7 cellular contexts compared by ENCODE assay signal in the genomic region with DNA sequence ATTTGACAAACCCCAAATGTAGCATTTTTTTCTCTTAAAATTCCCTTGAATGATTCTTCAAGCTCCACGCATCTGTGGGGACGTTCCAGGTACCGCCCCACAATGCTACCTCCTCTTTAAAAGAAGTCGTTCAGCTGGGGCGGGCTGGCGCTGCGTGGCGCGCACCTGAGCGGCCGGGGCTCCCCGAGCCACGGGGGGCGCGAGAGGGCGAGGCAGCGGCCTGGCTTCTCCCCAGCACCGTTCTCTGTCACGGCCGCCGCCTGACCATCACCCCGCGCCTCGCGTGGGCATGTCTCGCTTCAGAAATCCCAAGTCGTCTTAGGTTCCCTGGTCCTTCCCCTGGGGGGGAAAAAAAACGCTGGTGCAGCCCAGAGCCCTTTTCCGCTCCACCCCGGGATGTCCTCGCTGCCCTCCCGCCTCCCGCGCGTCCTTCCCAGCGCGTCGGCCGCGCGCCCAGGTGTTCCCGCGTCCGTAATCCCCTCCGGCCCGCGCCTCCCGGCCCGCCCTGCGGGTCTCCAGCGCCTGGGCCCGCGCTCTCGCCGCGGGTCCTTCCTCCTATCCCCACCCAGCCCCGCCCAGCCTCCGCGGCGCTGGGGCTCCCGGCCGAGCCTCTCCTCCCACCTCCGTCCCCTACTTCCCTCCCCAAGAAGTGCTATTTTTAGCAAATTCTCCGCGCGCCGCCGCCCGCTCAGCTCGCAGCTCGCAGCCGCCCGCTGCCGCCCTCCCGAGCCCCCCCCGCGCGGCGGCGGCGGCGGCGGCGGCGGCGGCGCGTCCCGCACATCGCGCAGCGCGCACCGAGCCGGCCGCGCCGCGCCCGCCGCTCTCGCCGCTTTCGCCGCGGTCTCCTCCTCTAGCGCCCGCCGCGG. TPM values are rescaled to one million over a fixed set of nuclear protein-coding genes. Genes with fewer than 3 reads are reported as not detected.
DNase-seq lines count a peak whose midpoint lies in the region; ATAC-seq and TF ChIP-seq lines count a peak whose summit lies in the region.

No MANE protein-coding gene starts in this region.

- peaks cover 2% of the 10 kb centered on the region for H3K36me3 Mint-ChIP-seq in activated CD8-positive, alpha-beta T cell treated with anti-CD3 and anti-CD28 coated beads for 36 hours (ENCODE audit: low read depth)

- intact Hi-C loops in activated CD8-positive, alpha-beta T cell treated with anti-CD3 and anti-CD28 coated beads for 36 hours (cut with micrococcal nuclease): loop anchor here (10.0 kb wide), 2 partner anchors 58 to 312 kb away; no protein-coding TSS in a partner anchor
- intact Hi-C loops in head of caudate nucleus (cut with DNase I): no loop called here

- POLR2A ChIA-PET in activated CD8-positive, alpha-beta T cell treated with anti-CD3 and anti-CD28 coated beads for 36 hours (lab: Charles Lee): no interaction called here

- peaks cover 34% of the 10 kb centered on the region for H3K27me3 Mint-ChIP-seq in activated CD8-positive, alpha-beta T cell treated with anti-CD3 and anti-CD28 coated beads for 36 hours

- ATAC-seq in activated CD8-positive, alpha-beta T cell treated with anti-CD3 and anti-CD28 coated beads for 36 hours: peak; percentile 27
- ATAC-seq in GM18858 (IDR thresholded peaks at IDR 0.05; ENCODE audit: unreplicated experiment): no peak

- CTCF ChIA-PET in activated CD8-positive, alpha-beta T cell treated with anti-CD3 and anti-CD28 coated beads for 36 hours (lab: Charles Lee): interaction anchor here (1.0 to 1.3 kb wide), 3 partner anchors 35 to 316 kb away, joined by 3 to 4 read pairs (median 3); no protein-coding TSS in a partner anchor

- DNase-seq in GM03348 (ENCODE audit: low spot score): peak; percentile 64
- DNase-seq in HT1080 (ENCODE audit: low read depth): peak; percentile 21
- DNase-seq in activated CD8-positive, alpha-beta T cell treated with anti-CD3 and anti-CD28 coated beads for 36 hours: peak; percentile 5
- peak in 40 of 42 donors; percentile 14 to 72 (median 44) for DNase-seq in head of caudate nucleus
- DNase-seq in occipital lobe (lab: John Stamatoyannopoulos, UW): peak; percentile 54
- DNase-seq in activated CD4-positive, CD25-positive, alpha-beta regulatory T cell treated with anti-CD3 and anti-CD28 coated beads, Interleukin-2, amount 50 U/mL, for 72 hours: no peak

- H3K4me3 Mint-ChIP-seq in activated CD8-positive, alpha-beta T cell treated with anti-CD3 and anti-CD28 coated beads for 36 hours: peak overlapping the region; percentile 52

- H3K4me1 Mint-ChIP-seq in activated CD8-positive, alpha-beta T cell treated with anti-CD3 and anti-CD28 coated beads for 36 hours (ENCODE audit: low read depth): peaks cover 4% of the 10 kb centered on the region

- no peak for TF ChIP-seq CTCF in activated CD8-positive, alpha-beta T cell treated with anti-CD3 and anti-CD28 coated beads for 36 hours (IDR thresholded peaks at IDR 0.05)

- H3K27ac Mint-ChIP-seq in activated CD8-positive, alpha-beta T cell treated with anti-CD3 and anti-CD28 coated beads for 36 hours: no peak overlapping the region

- H3K9me3 Mint-ChIP-seq in activated CD8-positive, alpha-beta T cell treated with anti-CD3 and anti-CD28 coated beads for 36 hours: peaks cover 8% of the 10 kb centered on the region

RNA-seq across cellular contexts. Expression of gene PRPS1L1, which starts 58.8 kb away (rescaled TPM):
- not detected in 2 replicates for total RNA-seq in HT1080 (2014; rRNA removed; shearing (Covaris generic))
- polyA plus RNA-seq in HT1080 (2015; cell fraction: cytosol; rRNA removed): not detected in 2 replicates
- not detected in 2 replicates for polyA plus RNA-seq in HT1080 (2015; cell fraction: nucleus; rRNA removed)
- not detected for total RNA-seq in activated CD8-positive, alpha-beta T cell treated with anti-CD3 and anti-CD28 coated beads for 36 hours
- total RNA-seq in occipital lobe: not detected
